Comparison of ENCODE assay signal across 24 cellular contexts in genomic region chr2:151204720-151205119, GRCh38.
"Had no signal": no experiment of that assay in that cellular context is flagged by ENCODE, and none has a peak within 500 bp of the region (broad histone marks: within the 10 kb centered on the region; RNA-seq: fewer than 3 reads in every experiment).

No MANE protein-coding gene starts in this region.

- H3K4me1 Mint-ChIP-seq: stimulated activated naive B cell treated with anti-CD40 and anti-IgM and Interleukin-4, amounts not matched to agents 10 μg/mL and 1 μg/mL and 100 μg/mL, for 72 hours; stimulated activated naive CD8-positive, alpha-beta T cell treated with anti-CD3 and anti-CD28 coated beads, Interleukin-15, amount 100 ng/mL, for 72 hours had no signal

- DNase-seq: cortex of kidney; dorsolateral prefrontal cortex; effector CD8-positive, alpha-beta T cell; gastrocnemius medialis; heart right ventricle; hypothalamus; islet precursor cell; mammary epithelial cell; naive thymus-derived CD4-positive, alpha-beta T cell; posterior cingulate gyrus; sigmoid colon; stimulated activated CD4-positive, alpha-beta T cell treated with anti-CD3 and anti-CD28 coated beads, Interleukin-2, amount 100 ng/mL, for 24 hours; stimulated activated CD4-positive, alpha-beta T cell treated with anti-CD3 and anti-CD28 coated beads, Interleukin-4, amount 100 ng/mL, for 4 hours; stimulated activated naive B cell treated with anti-CD40 and anti-IgM and Interleukin-4, amounts not matched to agents 10 μg/mL and 1 μg/mL and 100 μg/mL, for 72 hours; stimulated activated naive CD8-positive, alpha-beta T cell treated with anti-CD3 and anti-CD28 coated beads, Interleukin-15, amount 100 ng/mL, for 72 hours; testis; upper lobe of right lung had no signal

- H3K9me3 ChIP-seq: esophagus muscularis mucosa, gastrocnemius medialis, heart right ventricle, neutrophil, right atrium auricular region, sigmoid colon, testis, tibial nerve, upper lobe of right lung, vagina had no signal

- H3K36me3 ChIP-seq: esophagus muscularis mucosa, gastrocnemius medialis, heart right ventricle, neutrophil, right atrium auricular region, sigmoid colon, tibial nerve, upper lobe of right lung, vagina had no signal

- H3K27me3 ChIP-seq: dorsolateral prefrontal cortex, esophagus muscularis mucosa, gastrocnemius medialis, neutrophil, right atrium auricular region, sigmoid colon, testis, tibial nerve, upper lobe of right lung, vagina had no signal

- H3K36me3 Mint-ChIP-seq: naive thymus-derived CD4-positive, alpha-beta T cell; stimulated activated naive B cell treated with anti-CD40 and anti-IgM and Interleukin-4, amounts not matched to agents 10 μg/mL and 1 μg/mL and 100 μg/mL, for 72 hours had no signal

- H3K27ac Mint-ChIP-seq: naive thymus-derived CD4-positive, alpha-beta T cell; stimulated activated naive B cell treated with anti-CD40 and anti-IgM and Interleukin-4, amounts not matched to agents 10 μg/mL and 1 μg/mL and 100 μg/mL, for 72 hours; stimulated activated naive CD8-positive, alpha-beta T cell treated with anti-CD3 and anti-CD28 coated beads, Interleukin-15, amount 100 ng/mL, for 72 hours had no signal

- H3K4me3 ChIP-seq: dorsolateral prefrontal cortex, esophagus muscularis mucosa, gastrocnemius medialis, heart right ventricle, right atrium auricular region, sigmoid colon, skin epidermis, testis, tibial nerve, upper lobe of right lung, vagina had no signal

- H3K9me3 Mint-ChIP-seq: stimulated activated naive B cell treated with anti-CD40 and anti-IgM and Interleukin-4, amounts not matched to agents 10 μg/mL and 1 μg/mL and 100 μg/mL, for 72 hours; stimulated activated naive CD8-positive, alpha-beta T cell treated with anti-CD3 and anti-CD28 coated beads, Interleukin-15, amount 100 ng/mL, for 72 hours had no signal

- H3K4me1 ChIP-seq: esophagus muscularis mucosa, gastrocnemius medialis, heart right ventricle, right atrium auricular region, sigmoid colon, testis, tibial nerve, upper lobe of right lung, vagina had no signal

- H3K4me3 Mint-ChIP-seq: naive thymus-derived CD4-positive, alpha-beta T cell; stimulated activated naive B cell treated with anti-CD40 and anti-IgM and Interleukin-4, amounts not matched to agents 10 μg/mL and 1 μg/mL and 100 μg/mL, for 72 hours; stimulated activated naive CD8-positive, alpha-beta T cell treated with anti-CD3 and anti-CD28 coated beads, Interleukin-15, amount 100 ng/mL, for 72 hours had no signal

- ATAC-seq: gastrocnemius medialis; heart right ventricle; left lobe of liver; naive thymus-derived CD4-positive, alpha-beta T cell; stimulated activated naive B cell treated with anti-CD40 and anti-IgM and Interleukin-4, amounts not matched to agents 10 μg/mL and 1 μg/mL and 100 μg/mL, for 72 hours; stimulated activated naive CD8-positive, alpha-beta T cell treated with anti-CD3 and anti-CD28 coated beads, Interleukin-15, amount 100 ng/mL, for 72 hours; upper lobe of right lung had no signal

- H3K27ac ChIP-seq: dorsolateral prefrontal cortex, esophagus muscularis mucosa, gastrocnemius medialis, heart right ventricle, neutrophil, right atrium auricular region, sigmoid colon, skin epidermis, testis, tibial nerve, upper lobe of right lung, vagina had no signal

- H3K27me3 Mint-ChIP-seq: stimulated activated naive CD8-positive, alpha-beta T cell treated with anti-CD3 and anti-CD28 coated beads, Interleukin-15, amount 100 ng/mL, for 72 hours had no signal
